ENCODE assay signal across 25 cellular contexts in the genomic region with DNA sequence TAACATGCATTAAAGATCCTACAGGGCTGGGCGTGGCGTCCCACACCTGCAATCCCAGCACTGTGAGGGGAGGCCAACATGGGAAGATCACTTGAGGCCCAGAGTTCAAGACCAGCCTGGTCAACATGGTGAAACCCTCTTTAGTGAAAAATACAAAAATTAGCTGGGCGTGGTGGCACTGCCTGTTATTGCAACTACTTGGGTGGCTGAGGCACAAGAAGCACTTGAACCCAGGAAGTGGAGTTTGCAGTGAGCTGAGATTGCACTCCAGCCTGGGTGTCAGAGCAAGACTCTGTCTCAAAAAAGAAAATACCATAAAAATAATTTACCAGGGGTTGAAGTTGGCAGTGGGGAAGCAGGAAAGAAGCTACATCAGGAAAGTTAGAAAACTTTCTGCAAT. TPM values are rescaled to one million over a fixed set of nuclear protein-coding genes. Genes with fewer than 3 reads are reported as not detected.
DNase-seq lines count a peak whose midpoint lies in the region; ATAC-seq and TF ChIP-seq lines count a peak whose summit lies in the region.
"Had no signal": no experiment of that assay in that cellular context is flagged by ENCODE, and none has a peak within 500 bp of the region (broad histone marks: within the 10 kb centered on the region; RNA-seq: fewer than 3 reads in every experiment).

No MANE protein-coding gene starts in this region.

- peaks cover 71% of the 10 kb centered on the region for H3K36me3 ChIP-seq in CD4-positive, CD25-positive, alpha-beta regulatory T cell (ENCODE audit: control insufficient read depth, insufficient read depth, low read length)
- peaks cover 26% of the 10 kb centered on the region for H3K36me3 ChIP-seq in BE2C

- peaks cover 47% of the 10 kb centered on the region for H3K36me3 Mint-ChIP-seq in activated CD8-positive, alpha-beta T cell treated with anti-CD3 and anti-CD28 coated beads for 36 hours (ENCODE audit: low read depth)
- H3K36me3 Mint-ChIP-seq in activated CD8-positive, alpha-beta T cell treated with anti-CD3 and anti-CD28 coated beads, Interleukin-2, amount 10 ng/mL, durations not matched to agents 7 days and 5 days (ENCODE audit: low read depth): peaks cover 62% of the 10 kb centered on the region
- peaks cover 59% of the 10 kb centered on the region for H3K36me3 Mint-ChIP-seq in CD4-positive, CD25-positive, alpha-beta regulatory T cell
- H3K36me3 Mint-ChIP-seq in T-cell: peaks cover 63% of the 10 kb centered on the region
- H3K36me3 Mint-ChIP-seq in nephron progenitor cell (ENCODE audit: low read depth): peaks cover 58% of the 10 kb centered on the region

- DNase-seq in activated CD8-positive, alpha-beta T cell treated with anti-CD3 and anti-CD28 coated beads for 36 hours: no peak
- DNase-seq in activated CD8-positive, alpha-beta T cell treated with anti-CD3 and anti-CD28 coated beads, Interleukin-2, amount 10 ng/mL, durations not matched to agents 7 days and 5 days: no peak
- peak in 1 of 3 donors; percentile 68 for DNase-seq in CD4-positive, CD25-positive, alpha-beta regulatory T cell
- DNase-seq in T-cell (no peak), nephron progenitor cell (no peak), BE2C (no peak)
- DNase-seq: activated naive CD8-positive, alpha-beta T cell treated with anti-CD3 and anti-CD28 coated beads for 36 hours; DMS 273 treated with DMSO at 0.1 percent for 48 hours; hippocampal formation; KG1; MG63; mucosa of descending colon; NCI-H2029; NCI-H524 treated with DMSO at 0.1 percent for 48 hours; retina; stimulated activated naive CD4-positive, alpha-beta T cell treated with Interleukin-2 at 50 U/mL for 16 hours had no signal

- intact Hi-C loops in activated CD8-positive, alpha-beta T cell treated with anti-CD3 and anti-CD28 coated beads for 36 hours (cut with micrococcal nuclease): no loop called here

- POLR2A ChIA-PET in activated CD8-positive, alpha-beta T cell treated with anti-CD3 and anti-CD28 coated beads for 36 hours (lab: Charles Lee): no interaction called here
- POLR2A ChIA-PET in activated CD8-positive, alpha-beta T cell treated with anti-CD3 and anti-CD28 coated beads, Interleukin-2, amount 10 ng/mL, durations not matched to agents 7 days and 5 days (lab: Charles Lee): interaction anchor here (0.5 to 3.0 kb wide), 3 partner anchors 13 to 42 kb away, joined by 3 to 14 read pairs (median 4); a partner anchor contains a TSS
- POLR2A ChIA-PET in T-cell (lab: Charles Lee): interaction anchor here in 1 of 2 donors (0.5 to 0.6 kb wide), 2 partner anchors 128 to 198 kb away, joined by 3 to 4 read pairs; no protein-coding TSS in a partner anchor

- TF ChIP-seq CTCF in activated CD8-positive, alpha-beta T cell treated with anti-CD3 and anti-CD28 coated beads for 36 hours (IDR thresholded peaks at IDR 0.05): no peak
- TF ChIP-seq CTCF in nephron progenitor cell (IDR thresholded peaks at IDR 0.05): no peak
- no peak for TF ChIP-seq CTCF in BE2C (IDR thresholded peaks at IDR 0.05; ENCODE audit: low read depth, low read length)

- CTCF ChIA-PET in activated CD8-positive, alpha-beta T cell treated with anti-CD3 and anti-CD28 coated beads for 36 hours (lab: Charles Lee): interaction anchor here (0.7 kb wide), 1 partner anchor 64 kb away, joined by 3 read pairs; no protein-coding TSS in a partner anchor
- CTCF ChIA-PET in activated CD8-positive, alpha-beta T cell treated with anti-CD3 and anti-CD28 coated beads, Interleukin-2, amount 10 ng/mL, durations not matched to agents 7 days and 5 days (lab: Charles Lee): interaction anchor here (1.3 to 1.6 kb wide), 2 partner anchors 12 to 16 kb away, joined by 3 to 6 read pairs; no protein-coding TSS in a partner anchor
- CTCF ChIA-PET in T-cell (lab: Charles Lee): no interaction called here

- no peaks in the 10 kb centered on the region for H3K27me3 ChIP-seq in CD4-positive, CD25-positive, alpha-beta regulatory T cell (ENCODE audit: control insufficient read depth, insufficient read depth, low read length)
- no peaks in the 10 kb centered on the region for H3K27me3 ChIP-seq in BE2C
- H3K27me3 ChIP-seq: ascending aorta, MG63, pancreas had no signal

- peak overlapping the region; percentile 2 for H3K27ac Mint-ChIP-seq in activated CD8-positive, alpha-beta T cell treated with anti-CD3 and anti-CD28 coated beads for 36 hours
- no peak overlapping the region for H3K27ac Mint-ChIP-seq in activated CD8-positive, alpha-beta T cell treated with anti-CD3 and anti-CD28 coated beads, Interleukin-2, amount 10 ng/mL, durations not matched to agents 7 days and 5 days
- H3K27ac Mint-ChIP-seq in CD4-positive, CD25-positive, alpha-beta regulatory T cell: peak overlapping the region; percentile 73 to 86 (median 75)
- H3K27ac Mint-ChIP-seq in T-cell: peak overlapping the region; percentile 11 to 24
- peak overlapping the region; percentile 29 for H3K27ac Mint-ChIP-seq in nephron progenitor cell
- H3K27ac Mint-ChIP-seq: activated naive CD8-positive, alpha-beta T cell treated with anti-CD3 and anti-CD28 coated beads for 36 hours had no signal

- H3K27me3 Mint-ChIP-seq in activated CD8-positive, alpha-beta T cell treated with anti-CD3 and anti-CD28 coated beads for 36 hours: no peaks in the 10 kb centered on the region
- no peaks in the 10 kb centered on the region for H3K27me3 Mint-ChIP-seq in activated CD8-positive, alpha-beta T cell treated with anti-CD3 and anti-CD28 coated beads, Interleukin-2, amount 10 ng/mL, durations not matched to agents 7 days and 5 days (ENCODE audit: low read depth)
- no peaks in the 10 kb centered on the region for H3K27me3 Mint-ChIP-seq in CD4-positive, CD25-positive, alpha-beta regulatory T cell
- H3K27me3 Mint-ChIP-seq in T-cell: no peaks in the 10 kb centered on the region
- no peaks in the 10 kb centered on the region for H3K27me3 Mint-ChIP-seq in nephron progenitor cell (ENCODE audit: low read depth, poor library complexity)
- H3K27me3 Mint-ChIP-seq: activated naive CD8-positive, alpha-beta T cell treated with anti-CD3 and anti-CD28 coated beads for 36 hours had no signal

- H3K27ac ChIP-seq in CD4-positive, CD25-positive, alpha-beta regulatory T cell (ENCODE audit: insufficient read depth, low read length, poor library complexity, severe bottlenecking): peak overlapping the region; percentile 58
- H3K27ac ChIP-seq: A549, ascending aorta, SK-N-MC, skin epidermis had no signal

- H3K4me1 Mint-ChIP-seq in activated CD8-positive, alpha-beta T cell treated with anti-CD3 and anti-CD28 coated beads for 36 hours (ENCODE audit: low read depth): peaks cover 35% of the 10 kb centered on the region
- H3K4me1 Mint-ChIP-seq in activated CD8-positive, alpha-beta T cell treated with anti-CD3 and anti-CD28 coated beads, Interleukin-2, amount 10 ng/mL, durations not matched to agents 7 days and 5 days (ENCODE audit: low read depth): peaks cover 23% of the 10 kb centered on the region
- peaks cover 53 to 78% (median 60%) of the 10 kb centered on the region in 4 donors for H3K4me1 Mint-ChIP-seq in CD4-positive, CD25-positive, alpha-beta regulatory T cell
- H3K4me1 Mint-ChIP-seq in T-cell: peaks cover 13 to 55% (median 45%) of the 10 kb centered on the region in 3 donors
- H3K4me1 Mint-ChIP-seq in nephron progenitor cell: no peaks in the 10 kb centered on the region

- H3K4me1 ChIP-seq in CD4-positive, CD25-positive, alpha-beta regulatory T cell (ENCODE audit: control insufficient read depth, insufficient read depth, low read length, poor library complexity, severe bottlenecking): peaks cover 52% of the 10 kb centered on the region
- H3K4me1 ChIP-seq in BE2C: no peaks in the 10 kb centered on the region
- H3K4me1 ChIP-seq: ascending aorta had no signal

- H3K9me3 ChIP-seq in CD4-positive, CD25-positive, alpha-beta regulatory T cell (ENCODE audit: control insufficient read depth in 2 of 2, low read length in 2 of 2): no peaks in the 10 kb centered on the region
- no peaks in the 10 kb centered on the region for H3K9me3 ChIP-seq in BE2C
- H3K9me3 ChIP-seq: A549, ascending aorta, MG63, mucosa of descending colon, pancreas had no signal

- no peak overlapping the region for H3K4me3 Mint-ChIP-seq in activated CD8-positive, alpha-beta T cell treated with anti-CD3 and anti-CD28 coated beads for 36 hours
- no peak overlapping the region for H3K4me3 Mint-ChIP-seq in activated CD8-positive, alpha-beta T cell treated with anti-CD3 and anti-CD28 coated beads, Interleukin-2, amount 10 ng/mL, durations not matched to agents 7 days and 5 days
- H3K4me3 Mint-ChIP-seq in CD4-positive, CD25-positive, alpha-beta regulatory T cell: peak overlapping the region; percentile 43 to 84 (median 63)
- H3K4me3 Mint-ChIP-seq in T-cell: no peak overlapping the region
- H3K4me3 Mint-ChIP-seq in nephron progenitor cell: no peak overlapping the region
- H3K4me3 Mint-ChIP-seq: activated naive CD8-positive, alpha-beta T cell treated with anti-CD3 and anti-CD28 coated beads for 36 hours had no signal

- peak overlapping the region; percentile 37 for H3K4me3 ChIP-seq in CD4-positive, CD25-positive, alpha-beta regulatory T cell (ENCODE audit: low read depth, low read length)
- H3K4me3 ChIP-seq in BE2C (ENCODE audit: low read depth, low read length): no peak overlapping the region
- H3K4me3 ChIP-seq: A549, ascending aorta, lung, MG63, mucosa of descending colon, pancreas, SK-N-MC, skin epidermis had no signal

- ATAC-seq in activated CD8-positive, alpha-beta T cell treated with anti-CD3 and anti-CD28 coated beads for 36 hours: no peak
- no peak for ATAC-seq in activated CD8-positive, alpha-beta T cell treated with anti-CD3 and anti-CD28 coated beads, Interleukin-2, amount 10 ng/mL, durations not matched to agents 7 days and 5 days
- ATAC-seq in CD4-positive, CD25-positive, alpha-beta regulatory T cell (ENCODE audit: low read depth in 2 of 2): no peak
- no peak for ATAC-seq in T-cell (replicated peaks in 1 of 4)
- no peak for ATAC-seq in HG03457 (IDR thresholded peaks at IDR 0.05; ENCODE audit: unreplicated experiment)
- ATAC-seq in HG02642 (IDR thresholded peaks at IDR 0.05; ENCODE audit: poor library complexity, unreplicated experiment): no peak
- ATAC-seq: A549; activated CD4-positive, CD25-positive, alpha-beta regulatory T cell treated with anti-CD3 and anti-CD28 coated beads, Interleukin-2, amount 50 U/mL, for 24 hours; mucosa of descending colon; pancreas had no signal

- H3K9me3 Mint-ChIP-seq in activated CD8-positive, alpha-beta T cell treated with anti-CD3 and anti-CD28 coated beads for 36 hours: no peaks in the 10 kb centered on the region
- no peaks in the 10 kb centered on the region for H3K9me3 Mint-ChIP-seq in activated CD8-positive, alpha-beta T cell treated with anti-CD3 and anti-CD28 coated beads, Interleukin-2, amount 10 ng/mL, durations not matched to agents 7 days and 5 days (ENCODE audit: insufficient read depth)
- no peaks in the 10 kb centered on the region for H3K9me3 Mint-ChIP-seq in CD4-positive, CD25-positive, alpha-beta regulatory T cell
- no peaks in the 10 kb centered on the region for H3K9me3 Mint-ChIP-seq in T-cell
- no peaks in the 10 kb centered on the region for H3K9me3 Mint-ChIP-seq in nephron progenitor cell
- H3K9me3 Mint-ChIP-seq: activated naive CD8-positive, alpha-beta T cell treated with anti-CD3 and anti-CD28 coated beads for 36 hours had no signal

RNA-seq across cellular contexts. Expression of a gene that starts 12.9 kb away (rescaled TPM):
- 10 to 100 TPM; 21.7 to 24.4 TPM for total RNA-seq in activated CD8-positive, alpha-beta T cell treated with anti-CD3 and anti-CD28 coated beads for 36 hours
- total RNA-seq in activated CD8-positive, alpha-beta T cell treated with anti-CD3 and anti-CD28 coated beads, Interleukin-2, amount 10 ng/mL, durations not matched to agents 7 days and 5 days: 10 to 100 TPM; 30.1 to 34.4 TPM
- 178 TPM for total RNA-seq in CD4-positive, CD25-positive, alpha-beta regulatory T cell
- 10 to 100 TPM; 64.9 to 77.2 (median 70.0) TPM for polyA plus RNA-seq in CD4-positive, CD25-positive, alpha-beta regulatory T cell
- total RNA-seq in T-cell: 10 to 100 TPM; 44.0 to 76.3 (median 54.0) TPM
- 20.2 TPM for polyA plus RNA-seq in BE2C (2012; ENCODE audit: insufficient read depth, insufficient read length, low read depth)

Comparison
In these comparisons a context has a peak if more than half of its experiments do, and no peak if none do; other contexts are left out.
1. H3K4me3 Mint-ChIP-seq: peak in CD4-positive, CD25-positive, alpha-beta regulatory T cell (4 of 4); none in activated CD8-positive, alpha-beta T cell treated with anti-CD3 and anti-CD28 coated beads for 36 hours (single experiment), activated CD8-positive, alpha-beta T cell treated with anti-CD3 and anti-CD28 coated beads, Interleukin-2, amount 10 ng/mL, durations not matched to agents 7 days and 5 days (single experiment), T-cell (0 of 3) and nephron progenitor cell (single experiment).
2. CTCF ChIA-PET loops: an anchor here in activated CD8-positive, alpha-beta T cell treated with anti-CD3 and anti-CD28 coated beads for 36 hours (0.7 kb wide) and activated CD8-positive, alpha-beta T cell treated with anti-CD3 and anti-CD28 coated beads, Interleukin-2, amount 10 ng/mL, durations not matched to agents 7 days and 5 days (1.3 to 1.6 kb wide); none called in T-cell.